ENCODE assay signal across 16 cellular contexts in the genomic region with DNA sequence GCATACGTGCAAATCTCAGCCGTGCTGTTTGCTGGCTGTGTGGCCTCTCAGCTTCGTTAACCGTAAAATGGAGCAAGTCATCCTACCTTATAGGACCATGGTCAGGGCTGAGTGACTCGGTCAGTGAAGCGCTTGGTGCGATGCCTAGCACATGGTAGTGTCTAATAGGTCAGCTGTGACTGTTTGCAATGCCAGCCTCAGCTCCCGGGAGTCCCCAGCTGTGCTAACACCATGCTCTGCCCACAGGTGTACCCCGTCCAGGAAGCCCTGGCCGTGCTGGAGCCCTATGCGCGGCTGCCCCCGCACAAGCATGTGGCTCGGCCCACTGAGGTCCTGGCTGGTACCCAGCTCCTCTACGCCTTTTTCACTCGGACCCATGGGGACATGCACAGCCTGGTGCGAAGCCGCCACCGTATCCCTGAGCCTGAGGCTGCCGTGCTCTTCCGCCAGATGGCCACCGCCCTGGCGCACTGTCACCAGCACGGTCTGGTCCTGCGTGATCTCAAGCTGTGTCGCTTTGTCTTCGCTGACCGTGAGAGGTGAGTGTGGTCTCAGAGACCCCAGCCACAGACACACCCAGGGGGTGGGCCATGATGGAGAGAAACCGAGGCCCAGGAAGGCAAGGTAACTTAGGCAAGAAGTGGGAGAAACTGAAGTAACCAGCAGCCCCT.
"Had no signal": no experiment of that assay in that cellular context is flagged by ENCODE, and none has a peak within 500 bp of the region (broad histone marks: within the 10 kb centered on the region; RNA-seq: fewer than 3 reads in every experiment).

No MANE protein-coding gene starts in this region.

- H3K36me3 ChIP-seq: prostate gland had no signal

- H3K4me1 Mint-ChIP-seq: activated naive CD8-positive, alpha-beta T cell treated with anti-CD3 and anti-CD28 coated beads for 36 hours; natural killer cell had no signal

- H3K27me3 Mint-ChIP-seq: activated naive CD8-positive, alpha-beta T cell treated with anti-CD3 and anti-CD28 coated beads for 36 hours had no signal

- H3K27ac Mint-ChIP-seq: activated naive CD8-positive, alpha-beta T cell treated with anti-CD3 and anti-CD28 coated beads for 36 hours; endodermal cell; natural killer cell; T-helper 2 cell treated with Interferon-gamma antibody and Interleukin-4, amounts not matched to agents 5 μg/mL and 100 μg/mL, for 36 hours had no signal

- H3K27me3 ChIP-seq: esophagus muscularis mucosa, sigmoid colon, testis had no signal

- H3K9me3 ChIP-seq: esophagus muscularis mucosa, mucosa of descending colon, prostate gland, sigmoid colon, testis had no signal

- H3K9me3 Mint-ChIP-seq: activated naive CD8-positive, alpha-beta T cell treated with anti-CD3 and anti-CD28 coated beads for 36 hours; endodermal cell; natural killer cell; T-helper 2 cell treated with Interferon-gamma antibody and Interleukin-4, amounts not matched to agents 5 μg/mL and 100 μg/mL, for 36 hours had no signal

- H3K4me1 ChIP-seq: esophagus muscularis mucosa, prostate gland, sigmoid colon, testis had no signal

- DNase-seq: activated gamma-delta T cell; activated naive CD8-positive, alpha-beta T cell treated with anti-CD3 and anti-CD28 coated beads for 36 hours; activated T-cell treated with anti-CD3 and anti-CD28 coated beads, Interleukin-2, amount 50 U/mL, for 48 hours; anterior cingulate cortex; endodermal cell; glutamatergic neuron; natural killer cell; sigmoid colon; stimulated activated CD4-positive, alpha-beta T cell treated with anti-CD3 and anti-CD28 coated beads, Interleukin-12 subunit alpha, Interleukin-12 subunit beta, amount 100 ng/mL, for 4 hours; stimulated activated naive CD4-positive, alpha-beta T cell treated with Interleukin-2 at 50 U/mL for 16 hours; testis had no signal

- H3K4me3 ChIP-seq: esophagus muscularis mucosa, mucosa of descending colon, prostate gland, sigmoid colon, testis had no signal

- H3K4me3 Mint-ChIP-seq: activated naive CD8-positive, alpha-beta T cell treated with anti-CD3 and anti-CD28 coated beads for 36 hours; endodermal cell; natural killer cell; T-helper 2 cell treated with Interferon-gamma antibody and Interleukin-4, amounts not matched to agents 5 μg/mL and 100 μg/mL, for 36 hours had no signal

- H3K27ac ChIP-seq: esophagus muscularis mucosa, prostate gland, sigmoid colon, testis had no signal

- ATAC-seq: activated CD4-positive, CD25-positive, alpha-beta regulatory T cell treated with anti-CD3 and anti-CD28 coated beads, Interleukin-2, amount 50 U/mL, for 24 hours; mucosa of descending colon; natural killer cell had no signal
